In genomic region chr14:40164083-40164482, GRCh38 we compare ENCODE assay signal across 17 cellular contexts.
A peak's percentile ranks its signal among the peaks of the same experiment; 100 is the strongest.
DNase-seq lines count a peak whose midpoint lies in the region; TF ChIP-seq lines count a peak whose summit lies in the region.
"Had no signal": no experiment of that assay in that cellular context is flagged by ENCODE, and none has a peak within 500 bp of the region (broad histone marks: within the 10 kb centered on the region; RNA-seq: fewer than 3 reads in every experiment).

No MANE protein-coding gene starts in this region.

- H3K27me3 ChIP-seq in MG63 (no peaks in the 10 kb centered on the region), BE2C (no peaks in the 10 kb centered on the region)
- H3K27me3 ChIP-seq: BLaER1 had no signal

- TF ChIP-seq CTCF in BE2C (IDR thresholded peaks at IDR 0.05; ENCODE audit: low read depth, low read length) (no peak), GM13976 (IDR thresholded peaks at IDR 0.05; ENCODE audit: borderline replicate concordance, control extremely low read depth, extremely low read depth, insufficient read depth, missing control alignments) (no peak), mesothelial cell of epicardium (IDR thresholded peaks at IDR 0.05; ENCODE audit: unreplicated experiment) (no peak)

- no peak overlapping the region for H3K27ac Mint-ChIP-seq in mesothelial cell of epicardium
- H3K27ac Mint-ChIP-seq: CD8-positive, alpha-beta memory T cell had no signal

- H3K9me3 Mint-ChIP-seq in mesothelial cell of epicardium, result peaks cover 35% of the 10 kb centered on the region

- DNase-seq in MG63, result peak; percentile 8
- peak; percentile 52 for DNase-seq in T1000 (lab: John Stamatoyannopoulos, UW)
- peak; percentile 11 for DNase-seq in glomerular visceral epithelial cell (ENCODE audit: extremely low spot score)
- no peak for DNase-seq in BE2C
- no peak for DNase-seq in NCI-H510A (lab: John Stamatoyannopoulos, UW)
- no peak for DNase-seq in GM13976 (ENCODE audit: low spot score)
- DNase-seq in mesothelial cell of epicardium (ENCODE audit: low spot score in 2 of 2, unreplicated experiment in 2 of 2), result no peak
- DNase-seq: CD8-positive, alpha-beta memory T cell; EL; HCEC 1CT; NCI-H146; NCI-H2081 treated with DMSO at 0.1 percent for 48 hours; NCI-H2227 treated with DMSO at 0.1 percent for 48 hours; NCI-H526 treated with DMSO at 0.1 percent for 48 hours; PC-9; SIG-M5 had no signal

- in situ Hi-C loops in GM13976 (cut with MboI; ENCODE audit: low sequenced_read_pairs, unreplicated experiment), result no loop called here

- H3K36me3 ChIP-seq in MG63 (no peaks in the 10 kb centered on the region), BE2C (no peaks in the 10 kb centered on the region)
- H3K36me3 ChIP-seq: BLaER1 had no signal

- peaks cover 9% of the 10 kb centered on the region for H3K36me3 Mint-ChIP-seq in mesothelial cell of epicardium
- H3K36me3 Mint-ChIP-seq: CD8-positive, alpha-beta memory T cell had no signal

- H3K4me3 ChIP-seq in MG63 (no peak overlapping the region), BE2C (ENCODE audit: low read depth, low read length) (no peak overlapping the region)
- H3K4me3 ChIP-seq: BLaER1, PC-9 had no signal

- H3K27me3 Mint-ChIP-seq in mesothelial cell of epicardium (ENCODE audit: low read depth), result no peaks in the 10 kb centered on the region
- H3K27me3 Mint-ChIP-seq: CD8-positive, alpha-beta memory T cell had no signal

- H3K9me3 ChIP-seq in MG63 (no peaks in the 10 kb centered on the region), BE2C (no peaks in the 10 kb centered on the region)

- H3K4me1 ChIP-seq in BE2C, result no peaks in the 10 kb centered on the region
- H3K4me1 ChIP-seq: BLaER1 had no signal

- peaks cover 7% of the 10 kb centered on the region for H3K4me1 Mint-ChIP-seq in mesothelial cell of epicardium
- H3K4me1 Mint-ChIP-seq: CD8-positive, alpha-beta memory T cell had no signal

- no peak overlapping the region for H3K4me3 Mint-ChIP-seq in mesothelial cell of epicardium
- H3K4me3 Mint-ChIP-seq: CD8-positive, alpha-beta memory T cell had no signal

Comparison
In these comparisons a context has a peak if more than half of its experiments do, and no peak if none do; other contexts are left out.
1. DNase-seq: peak in MG63 (single experiment), T1000 (single experiment) and glomerular visceral epithelial cell (single experiment); none in BE2C (single experiment), NCI-H510A (single experiment), GM13976 (single experiment) and mesothelial cell of epicardium (0 of 2).